8 cellular contexts compared by ENCODE assay signal in the genomic region with DNA sequence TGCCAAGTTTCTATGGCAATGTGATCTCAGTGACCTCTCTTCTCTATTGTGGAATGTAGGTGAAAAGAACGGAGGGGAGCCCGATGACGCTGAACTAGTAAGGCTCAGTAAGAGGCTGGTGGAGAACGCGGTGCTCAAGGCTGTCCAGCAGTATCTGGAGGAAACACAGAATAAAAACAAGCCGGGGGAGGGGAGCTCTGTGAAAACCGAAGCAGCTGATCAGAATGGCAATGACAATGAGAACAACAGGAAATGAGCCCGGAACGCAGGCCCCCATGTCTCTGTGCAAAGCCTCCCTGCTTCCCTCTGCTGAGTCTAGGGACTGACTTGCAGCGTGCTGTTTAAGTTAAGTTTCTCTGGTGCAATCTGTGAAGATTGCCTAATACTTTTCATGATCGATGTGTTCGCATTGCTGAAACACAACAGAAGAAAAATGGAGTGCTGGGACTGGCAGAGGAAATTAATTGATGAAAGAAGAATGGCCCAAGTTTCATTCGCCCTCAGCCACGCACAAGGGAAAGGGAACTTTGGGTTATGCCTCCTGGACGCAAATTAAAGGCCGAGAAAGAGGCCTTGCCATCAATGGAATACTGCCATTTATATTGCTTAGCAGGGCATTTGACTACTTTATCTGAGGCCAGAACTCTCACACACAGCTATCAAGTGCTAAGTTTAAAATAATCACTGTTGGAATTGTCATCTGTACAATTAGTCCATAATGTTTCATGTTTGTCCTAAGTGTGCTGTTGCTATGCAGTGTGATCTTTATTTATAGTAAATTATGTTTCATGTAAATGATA.
DNase-seq lines count a peak whose midpoint lies in the region; ATAC-seq and TF ChIP-seq lines count a peak whose summit lies in the region.

No MANE protein-coding gene starts in this region.

- H3K4me3 ChIP-seq in foreskin fibroblast (ENCODE audit: low read depth in 1 of 2, low read length in 2 of 2) = no peak overlapping the region

- H3K27ac Mint-ChIP-seq in activated naive CD8-positive, alpha-beta T cell = peak overlapping the region; percentile 97

- no peak for TF ChIP-seq CTCF in foreskin fibroblast (IDR thresholded peaks at IDR 0.05; ENCODE audit: low read depth, low read length)

- peak overlapping the region; percentile 83 for H3K4me3 Mint-ChIP-seq in activated naive CD8-positive, alpha-beta T cell

- no peaks in the 10 kb centered on the region for H3K27me3 Mint-ChIP-seq in activated naive CD8-positive, alpha-beta T cell

- peak; percentile 83 for ATAC-seq in left lobe of liver
- ATAC-seq in GM18870 (IDR thresholded peaks at IDR 0.05; ENCODE audit: unreplicated experiment) = no peak

- DNase-seq in GDM1 (lab: John Stamatoyannopoulos, UW) (peak; percentile 27), SKM-1 (lab: John Stamatoyannopoulos, UW; ENCODE audit: unreplicated experiment) (peak; percentile 57), left lobe of liver (ENCODE audit: low spot score) (peak; percentile 57), mesenteric fat pad (ENCODE audit: low spot score) (no peak), foreskin fibroblast (no peak)
- peak; percentile 13 for DNase-seq in stimulated activated CD8-positive, alpha-beta memory T cell treated with anti-CD3 and anti-CD28 coated beads, Interleukin-12 subunit alpha, Interleukin-12 subunit beta, amount 100 ng/mL, for 4 hours (ENCODE audit: low read depth)

- H3K36me3 Mint-ChIP-seq in activated naive CD8-positive, alpha-beta T cell = peaks cover 14% of the 10 kb centered on the region

- peaks cover 66% of the 10 kb centered on the region for H3K4me1 Mint-ChIP-seq in activated naive CD8-positive, alpha-beta T cell (ENCODE audit: low read depth)

- peaks cover 5% of the 10 kb centered on the region for H3K9me3 Mint-ChIP-seq in activated naive CD8-positive, alpha-beta T cell (ENCODE audit: low read depth)

Comparison
In these comparisons a context has a peak if more than half of its experiments do, and no peak if none do; other contexts are left out.
1. DNase-seq: peak in GDM1 (single experiment), SKM-1 (single experiment), left lobe of liver (single experiment) and stimulated activated CD8-positive, alpha-beta memory T cell treated with anti-CD3 and anti-CD28 coated beads, Interleukin-12 subunit alpha, Interleukin-12 subunit beta, amount 100 ng/mL, for 4 hours (single experiment); none in mesenteric fat pad (single experiment) and foreskin fibroblast (0 of 2).